2 cellular contexts compared by ENCODE assay signal in genomic region chrX:120001787-120002186, GRCh38.
TF ChIP-seq lines count a peak whose summit lies in the region.

No MANE protein-coding gene starts in this region.

TF ChIP-seq in A549, 52 proteins besides CTCF, POLR2A, EP300 and RAD21:
- TF ChIP-seq HOXB13 (CRISPR knock-in tag; IDR thresholded peaks at IDR 0.05; ENCODE audit: low read depth) (no peak), HOXB5 (CRISPR knock-in tag; IDR thresholded peaks at IDR 0.05) (no peak), BHLHE40 (IDR thresholded peaks at IDR 0.05; ENCODE audit: low read depth, low read length) (no peak), FOXS1 (CRISPR knock-in tag; IDR thresholded peaks at IDR 0.05) (no peak), HOXA7 (CRISPR knock-in tag; IDR thresholded peaks at IDR 0.05) (no peak), RCOR1 (IDR thresholded peaks at IDR 0.05; ENCODE audit: low read depth, low read length) (no peak), CBX8 (IDR thresholded peaks at IDR 0.05) (peak; percentile 68; the same call in 1 of the 2 replicates), MYC (IDR thresholded peaks at IDR 0.05; ENCODE audit: borderline replicate concordance, low read length) (no peak)

TF ChIP-seq in K562, 482 proteins besides CTCF, POLR2A, EP300 and RAD21:
- no peak for TF ChIP-seq ZNF274 (IDR thresholded peaks at IDR 0.05; ENCODE audit: borderline replicate concordance, low read depth, low read length)
- TF ChIP-seq ZNF224 (CRISPR knock-in tag; IDR thresholded peaks at IDR 0.05): no peak
- no peak for TF ChIP-seq ELF1 (tag; IDR thresholded peaks at IDR 0.05)
- no peak for TF ChIP-seq RBM25 (IDR thresholded peaks at IDR 0.05; ENCODE audit: low read depth, low read length, severe bottlenecking)
- TF ChIP-seq ARID3A (IDR thresholded peaks at IDR 0.05; ENCODE audit: borderline replicate concordance, low read depth, low read length): no peak
- TF ChIP-seq MTA1 (IDR thresholded peaks at IDR 0.05; ENCODE audit: borderline replicate concordance): no peak
- no peak for TF ChIP-seq ESRRA (IDR thresholded peaks at IDR 0.05; ENCODE audit: borderline replicate concordance, low read depth)
- no peak for TF ChIP-seq HINFP (tag; conservative IDR thresholded peaks at IDR 0.05; ENCODE audit: low read depth)
- no peak for TF ChIP-seq PHF8 (IDR thresholded peaks at IDR 0.05; ENCODE audit: borderline replicate concordance, low read length)
- TF ChIP-seq ZNF830 (CRISPR knock-in tag; IDR thresholded peaks at IDR 0.05): no peak
- TF ChIP-seq BCOR (IDR thresholded peaks at IDR 0.05): no peak
- TF ChIP-seq CHD2 (IDR thresholded peaks at IDR 0.05; ENCODE audit: low read depth, low read length): no peak
- TF ChIP-seq ZNF354B (CRISPR knock-in tag; IDR thresholded peaks at IDR 0.05): no peak
TF ChIP-seq in K562: peak in this region for 0.
